In genomic region chr11:12027844-12028243, GRCh38 we compare ENCODE assay signal across 23 cellular contexts. TPM values are rescaled to one million over a fixed set of nuclear protein-coding genes. Genes with fewer than 3 reads are reported as not detected.
"Had no signal": no experiment of that assay in that cellular context is flagged by ENCODE, and none has a peak within 500 bp of the region (broad histone marks: within the 10 kb centered on the region; RNA-seq: fewer than 3 reads in every experiment).

No MANE protein-coding gene starts in this region.

- FAIRE-seq: colon, urothelium cell line had no signal

- ATAC-seq: esophagus mucosa; foreskin keratinocyte; gastroesophageal sphincter; mucosa of descending colon; natural killer cell treated with Interleukin-12 subunit alpha and Interleukin-12 subunit beta and Interleukin-15 and Interleukin-18, amount 100 ng/mL, for 72 hours; stimulated activated memory B cell treated with anti-CD40 and anti-IgM and Interleukin-4, amounts not matched to agents 10 μg/mL and 1 μg/mL and 100 μg/mL, for 72 hours had no signal

- DNase-seq: cerebellar nuclear complex; effector CD8-positive, alpha-beta T cell; endodermal cell; foreskin keratinocyte; heart left ventricle; left cardiac atrium; mucosa of descending colon; naive B cell; sigmoid colon; stimulated activated CD4-positive, alpha-beta T cell treated with anti-CD3 and anti-CD28 coated beads, Interleukin-4, amount 100 ng/mL, for 4 hours; upper lobe of left lung had no signal

- H3K9me3 ChIP-seq: gastroesophageal sphincter, neutrophil, thoracic aorta, tibial nerve, upper lobe of left lung had no signal

- H3K4me2 ChIP-seq: hepatocyte had no signal

- H3K36me3 ChIP-seq: gastroesophageal sphincter, heart left ventricle, neutrophil, sigmoid colon, thoracic aorta, tibial nerve, upper lobe of left lung had no signal

- H3K27me3 ChIP-seq: foreskin keratinocyte, gastroesophageal sphincter, heart left ventricle, hepatocyte, neutrophil, sigmoid colon, tibial nerve, upper lobe of left lung had no signal

- H3K27ac ChIP-seq: epithelial cell of prostate, foreskin keratinocyte, gastroesophageal sphincter, hepatocyte, neutrophil, sigmoid colon, thoracic aorta, tibial nerve, upper lobe of left lung had no signal

- H3K4me1 ChIP-seq: foreskin keratinocyte, upper lobe of left lung had no signal

- H2AFZ ChIP-seq: hepatocyte had no signal

- H3K4me3 ChIP-seq: gastroesophageal sphincter, heart left ventricle, hepatocyte, lung, mucosa of descending colon, sigmoid colon, thoracic aorta, tibial nerve, upper lobe of left lung had no signal

RNA-seq across cellular contexts. Expression of gene DKK3, which starts 19.4 kb away (rescaled TPM):
- total RNA-seq: natural killer cell treated with Interleukin-12 subunit alpha and Interleukin-12 subunit beta and Interleukin-15 and Interleukin-18, amount 100 ng/mL, for 72 hours had no signal
